8 cellular contexts compared by ENCODE assay signal in genomic region chr10:5814110-5815107, GRCh38. TPM values are rescaled to one million over a fixed set of nuclear protein-coding genes. Genes with fewer than 3 reads are reported as not detected.
DNase-seq lines count a peak whose midpoint lies in the region; ATAC-seq lines count a peak whose summit lies in the region.

No MANE protein-coding gene starts in this region.

- H3K4me3 Mint-ChIP-seq in activated CD4-positive, alpha-beta memory T cell treated with anti-CD3 and anti-CD28 coated beads, Interleukin-2, amount 10 ng/mL, durations not matched to agents 7 days and 5 days = peak overlapping the region; percentile 92

- no peaks in the 10 kb centered on the region for H3K9me3 ChIP-seq in BLaER1 treated with 17β-estradiol and CSF1 and Interleukin-3, amounts not matched to agents 10 nM and 100 nM (replicated peaks in 1 of 11)
- H3K9me3 ChIP-seq in iPS DF 6.9 (ENCODE audit: control insufficient read depth, insufficient read depth, low read length) = no peaks in the 10 kb centered on the region

- H3K4me3 ChIP-seq in BLaER1 treated with 17β-estradiol and CSF1 and Interleukin-3, amounts not matched to agents 10 nM and 100 nM = peak overlapping the region; percentile 84 to 97 (median 93)
- H3K4me3 ChIP-seq in iPS DF 6.9 (ENCODE audit: low read length) = peak overlapping the region; percentile 86

- no CpG with 5 or more reads among the region's 12 CpGs for WGBS in iPS DF 6.9 (ENCODE audit: insufficient coverage, insufficient read length)

- CTCF ChIA-PET in activated CD4-positive, alpha-beta memory T cell treated with anti-CD3 and anti-CD28 coated beads, Interleukin-2, amount 10 ng/mL, durations not matched to agents 7 days and 5 days (lab: Charles Lee) = interaction anchor here (0.7 to 1.6 kb wide), 6 partner anchors 28 to 200 kb away, joined by 3 to 5 read pairs (median 4); partner anchors contain the start of genes ANKRD16 and FBH1

- H4K20me1 ChIP-seq in BLaER1 treated with 17β-estradiol and CSF1 and Interleukin-3, amounts not matched to agents 10 nM and 100 nM = peaks cover 31 to 36% (median 33%) of the 10 kb centered on the region in 11 experiments

- peak overlapping the region; percentile 97 to 100 (median 99) for H3K9ac ChIP-seq in BLaER1 treated with 17β-estradiol and CSF1 and Interleukin-3, amounts not matched to agents 10 nM and 100 nM

- no peaks in the 10 kb centered on the region for H3K27me3 Mint-ChIP-seq in activated CD4-positive, alpha-beta memory T cell treated with anti-CD3 and anti-CD28 coated beads, Interleukin-2, amount 10 ng/mL, durations not matched to agents 7 days and 5 days

- DNase-seq in HCEC 1CT (peak; percentile 47), iPS DF 6.9 (ENCODE audit: low read depth, low spot score) (no peak)
- no peak for DNase-seq in activated CD4-positive, alpha-beta memory T cell treated with anti-CD3 and anti-CD28 coated beads, Interleukin-2, amount 10 ng/mL, durations not matched to agents 7 days and 5 days
- peak; percentile 17 for DNase-seq in stimulated activated CD8-positive, alpha-beta memory T cell treated with anti-CD3 and anti-CD28 coated beads, Interleukin-4, amount 100 ng/mL, for 48 hours

- peaks cover 0 to 6% (median 0%) of the 10 kb centered on the region in 11 experiments; a peak in 3 of 22 replicates for H3K36me3 ChIP-seq in BLaER1 treated with 17β-estradiol and CSF1 and Interleukin-3, amounts not matched to agents 10 nM and 100 nM
- no peaks in the 10 kb centered on the region for H3K36me3 ChIP-seq in iPS DF 6.9 (ENCODE audit: control insufficient read depth, insufficient read depth, low read length)

- H3K27ac ChIP-seq in BLaER1 treated with 17β-estradiol and CSF1 and Interleukin-3, amounts not matched to agents 10 nM and 100 nM = peak overlapping the region; percentile 96 to 100 (median 98)
- H3K27ac ChIP-seq in iPS DF 6.9 (ENCODE audit: low read length) = no peak overlapping the region

- H3K4me1 ChIP-seq in BLaER1 treated with 17β-estradiol and CSF1 and Interleukin-3, amounts not matched to agents 10 nM and 100 nM = peaks cover 63 to 75% (median 68%) of the 10 kb centered on the region in 10 experiments
- no peaks in the 10 kb centered on the region for H3K4me1 ChIP-seq in iPS DF 6.9 (ENCODE audit: control insufficient read depth, insufficient read depth, low read length)

- H3K27ac Mint-ChIP-seq in activated CD4-positive, alpha-beta memory T cell treated with anti-CD3 and anti-CD28 coated beads, Interleukin-2, amount 10 ng/mL, durations not matched to agents 7 days and 5 days = peak overlapping the region; percentile 79

- H3K4me2 ChIP-seq in BLaER1 treated with 17β-estradiol and CSF1 and Interleukin-3, amounts not matched to agents 10 nM and 100 nM = peak overlapping the region; percentile 77 to 98 (median 91)

- peaks cover 50% of the 10 kb centered on the region for H3K4me1 Mint-ChIP-seq in activated CD4-positive, alpha-beta memory T cell treated with anti-CD3 and anti-CD28 coated beads, Interleukin-2, amount 10 ng/mL, durations not matched to agents 7 days and 5 days

- H3K9me3 Mint-ChIP-seq in activated CD4-positive, alpha-beta memory T cell treated with anti-CD3 and anti-CD28 coated beads, Interleukin-2, amount 10 ng/mL, durations not matched to agents 7 days and 5 days = no peaks in the 10 kb centered on the region

- ATAC-seq in GM19351 (IDR thresholded peaks at IDR 0.05; ENCODE audit: unreplicated experiment) = no peak
- no peak for ATAC-seq in GM21526 (IDR thresholded peaks at IDR 0.05; ENCODE audit: low FRiP score, unreplicated experiment)
- no peak for ATAC-seq in HG03159 (IDR thresholded peaks at IDR 0.05; ENCODE audit: unreplicated experiment)

- POLR2A ChIA-PET in activated CD4-positive, alpha-beta memory T cell treated with anti-CD3 and anti-CD28 coated beads, Interleukin-2, amount 10 ng/mL, durations not matched to agents 7 days and 5 days (lab: Charles Lee) = interaction anchor here (0.7 to 2.8 kb wide), 37 partner anchors 8 to 729 kb away, joined by 3 to 42 read pairs (median 4); partner anchors contain the start of genes ANKRD16, FBH1, IL15RA and TASOR2

- H3K36me3 Mint-ChIP-seq in activated CD4-positive, alpha-beta memory T cell treated with anti-CD3 and anti-CD28 coated beads, Interleukin-2, amount 10 ng/mL, durations not matched to agents 7 days and 5 days (ENCODE audit: low read depth) = peaks cover 24% of the 10 kb centered on the region

- H3K27me3 ChIP-seq in BLaER1 treated with 17β-estradiol and CSF1 and Interleukin-3, amounts not matched to agents 10 nM and 100 nM = no peaks in the 10 kb centered on the region
- H3K27me3 ChIP-seq in iPS DF 6.9 (ENCODE audit: control insufficient read depth, insufficient read depth, low read length) = no peaks in the 10 kb centered on the region

RNA-seq across cellular contexts. Expression of gene GDI2, which starts 1.2 kb away (rescaled TPM):
- total RNA-seq in activated CD4-positive, alpha-beta memory T cell treated with anti-CD3 and anti-CD28 coated beads, Interleukin-2, amount 10 ng/mL, durations not matched to agents 7 days and 5 days = 100 to 1,000 TPM; 218 to 220 TPM

Comparison
In these comparisons a context has a peak if more than half of its experiments do, and no peak if none do; other contexts are left out.
1. DNase-seq: peak in HCEC 1CT (single experiment) and stimulated activated CD8-positive, alpha-beta memory T cell treated with anti-CD3 and anti-CD28 coated beads, Interleukin-4, amount 100 ng/mL, for 48 hours (single experiment); none in activated CD4-positive, alpha-beta memory T cell treated with anti-CD3 and anti-CD28 coated beads, Interleukin-2, amount 10 ng/mL, durations not matched to agents 7 days and 5 days (single experiment) and iPS DF 6.9 (single experiment).